Comparison of ENCODE assay signal across 1 cellular context in the genomic region with DNA sequence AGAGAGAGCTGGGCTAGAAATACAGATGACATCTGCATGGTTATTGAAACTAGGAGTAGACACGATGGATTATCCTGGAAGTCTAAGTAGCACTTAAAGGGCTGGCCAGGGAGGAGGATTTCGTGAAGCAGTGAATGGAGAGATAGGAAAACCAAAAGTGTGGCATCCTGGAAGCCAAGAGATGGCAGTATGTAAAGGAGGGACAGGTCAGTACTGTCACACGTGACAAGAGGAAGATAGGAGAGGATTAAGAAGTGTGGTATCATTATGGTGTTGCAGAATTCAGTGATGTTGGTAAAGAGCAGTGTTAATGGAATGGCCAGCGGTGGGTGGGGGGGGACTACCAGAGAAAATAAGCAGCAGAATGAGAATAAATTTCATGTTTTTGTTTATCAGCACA.
TF ChIP-seq lines count a peak whose summit lies in the region.

No MANE protein-coding gene starts in this region.

TF ChIP-seq in WTC11, 78 proteins besides CTCF, POLR2A, EP300 and RAD21 (continued from another document):
- TF ChIP-seq, protein P1, sequence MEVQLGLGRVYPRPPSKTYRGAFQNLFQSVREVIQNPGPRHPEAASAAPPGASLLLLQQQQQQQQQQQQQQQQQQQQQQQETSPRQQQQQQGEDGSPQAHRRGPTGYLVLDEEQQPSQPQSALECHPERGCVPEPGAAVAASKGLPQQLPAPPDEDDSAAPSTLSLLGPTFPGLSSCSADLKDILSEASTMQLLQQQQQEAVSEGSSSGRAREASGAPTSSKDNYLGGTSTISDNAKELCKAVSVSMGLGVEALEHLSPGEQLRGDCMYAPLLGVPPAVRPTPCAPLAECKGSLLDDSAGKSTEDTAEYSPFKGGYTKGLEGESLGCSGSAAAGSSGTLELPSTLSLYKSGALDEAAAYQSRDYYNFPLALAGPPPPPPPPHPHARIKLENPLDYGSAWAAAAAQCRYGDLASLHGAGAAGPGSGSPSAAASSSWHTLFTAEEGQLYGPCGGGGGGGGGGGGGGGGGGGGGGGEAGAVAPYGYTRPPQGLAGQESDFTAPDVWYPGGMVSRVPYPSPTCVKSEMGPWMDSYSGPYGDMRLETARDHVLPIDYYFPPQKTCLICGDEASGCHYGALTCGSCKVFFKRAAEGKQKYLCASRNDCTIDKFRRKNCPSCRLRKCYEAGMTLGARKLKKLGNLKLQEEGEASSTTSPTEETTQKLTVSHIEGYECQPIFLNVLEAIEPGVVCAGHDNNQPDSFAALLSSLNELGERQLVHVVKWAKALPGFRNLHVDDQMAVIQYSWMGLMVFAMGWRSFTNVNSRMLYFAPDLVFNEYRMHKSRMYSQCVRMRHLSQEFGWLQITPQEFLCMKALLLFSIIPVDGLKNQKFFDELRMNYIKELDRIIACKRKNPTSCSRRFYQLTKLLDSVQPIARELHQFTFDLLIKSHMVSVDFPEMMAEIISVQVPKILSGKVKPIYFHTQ (CRISPR knock-in tag; IDR thresholded peaks at IDR 0.05): no peak
- TF ChIP-seq, protein P2, sequence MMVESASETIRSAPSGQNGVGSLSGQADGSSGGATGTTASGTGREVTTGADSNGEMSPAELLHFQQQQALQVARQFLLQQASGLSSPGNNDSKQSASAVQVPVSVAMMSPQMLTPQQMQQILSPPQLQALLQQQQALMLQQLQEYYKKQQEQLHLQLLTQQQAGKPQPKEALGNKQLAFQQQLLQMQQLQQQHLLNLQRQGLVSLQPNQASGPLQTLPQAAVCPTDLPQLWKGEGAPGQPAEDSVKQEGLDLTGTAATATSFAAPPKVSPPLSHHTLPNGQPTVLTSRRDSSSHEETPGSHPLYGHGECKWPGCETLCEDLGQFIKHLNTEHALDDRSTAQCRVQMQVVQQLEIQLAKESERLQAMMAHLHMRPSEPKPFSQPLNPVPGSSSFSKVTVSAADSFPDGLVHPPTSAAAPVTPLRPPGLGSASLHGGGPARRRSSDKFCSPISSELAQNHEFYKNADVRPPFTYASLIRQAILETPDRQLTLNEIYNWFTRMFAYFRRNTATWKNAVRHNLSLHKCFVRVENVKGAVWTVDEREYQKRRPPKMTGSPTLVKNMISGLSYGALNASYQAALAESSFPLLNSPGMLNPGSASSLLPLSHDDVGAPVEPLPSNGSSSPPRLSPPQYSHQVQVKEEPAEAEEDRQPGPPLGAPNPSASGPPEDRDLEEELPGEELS (CRISPR knock-in tag; IDR thresholded peaks at IDR 0.05): no peak
- TF ChIP-seq MXD4 (CRISPR knock-in tag; IDR thresholded peaks at IDR 0.05; ENCODE audit: borderline replicate concordance) (no peak), FOXP1 (CRISPR knock-in tag; IDR thresholded peaks at IDR 0.05; ENCODE audit: borderline replicate concordance) (no peak), SMAD3 (CRISPR knock-in tag; IDR thresholded peaks at IDR 0.05; ENCODE audit: borderline replicate concordance) (no peak), RELA (CRISPR knock-in tag; IDR thresholded peaks at IDR 0.05; ENCODE audit: borderline replicate concordance) (no peak), ZNF263 (CRISPR knock-in tag; IDR thresholded peaks at IDR 0.05; ENCODE audit: low read depth) (no peak)
- TF ChIP-seq, protein P3, sequence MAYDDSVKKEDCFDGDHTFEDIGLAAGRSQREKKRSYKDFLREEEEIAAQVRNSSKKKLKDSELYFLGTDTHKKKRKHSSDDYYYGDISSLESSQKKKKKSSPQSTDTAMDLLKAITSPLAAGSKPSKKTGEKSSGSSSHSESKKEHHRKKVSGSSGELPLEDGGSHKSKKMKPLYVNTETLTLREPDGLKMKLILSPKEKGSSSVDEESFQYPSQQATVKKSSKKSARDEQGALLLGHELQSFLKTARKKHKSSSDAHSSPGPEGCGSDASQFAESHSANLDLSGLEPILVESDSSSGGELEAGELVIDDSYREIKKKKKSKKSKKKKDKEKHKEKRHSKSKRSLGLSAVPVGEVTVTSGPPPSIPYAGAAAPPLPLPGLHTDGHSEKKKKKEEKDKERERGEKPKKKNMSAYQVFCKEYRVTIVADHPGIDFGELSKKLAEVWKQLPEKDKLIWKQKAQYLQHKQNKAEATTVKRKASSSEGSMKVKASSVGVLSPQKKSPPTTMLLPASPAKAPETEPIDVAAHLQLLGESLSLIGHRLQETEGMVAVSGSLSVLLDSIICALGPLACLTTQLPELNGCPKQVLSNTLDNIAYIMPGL (CRISPR knock-in tag; IDR thresholded peaks at IDR 0.05): no peak
- TF ChIP-seq, protein P4, sequence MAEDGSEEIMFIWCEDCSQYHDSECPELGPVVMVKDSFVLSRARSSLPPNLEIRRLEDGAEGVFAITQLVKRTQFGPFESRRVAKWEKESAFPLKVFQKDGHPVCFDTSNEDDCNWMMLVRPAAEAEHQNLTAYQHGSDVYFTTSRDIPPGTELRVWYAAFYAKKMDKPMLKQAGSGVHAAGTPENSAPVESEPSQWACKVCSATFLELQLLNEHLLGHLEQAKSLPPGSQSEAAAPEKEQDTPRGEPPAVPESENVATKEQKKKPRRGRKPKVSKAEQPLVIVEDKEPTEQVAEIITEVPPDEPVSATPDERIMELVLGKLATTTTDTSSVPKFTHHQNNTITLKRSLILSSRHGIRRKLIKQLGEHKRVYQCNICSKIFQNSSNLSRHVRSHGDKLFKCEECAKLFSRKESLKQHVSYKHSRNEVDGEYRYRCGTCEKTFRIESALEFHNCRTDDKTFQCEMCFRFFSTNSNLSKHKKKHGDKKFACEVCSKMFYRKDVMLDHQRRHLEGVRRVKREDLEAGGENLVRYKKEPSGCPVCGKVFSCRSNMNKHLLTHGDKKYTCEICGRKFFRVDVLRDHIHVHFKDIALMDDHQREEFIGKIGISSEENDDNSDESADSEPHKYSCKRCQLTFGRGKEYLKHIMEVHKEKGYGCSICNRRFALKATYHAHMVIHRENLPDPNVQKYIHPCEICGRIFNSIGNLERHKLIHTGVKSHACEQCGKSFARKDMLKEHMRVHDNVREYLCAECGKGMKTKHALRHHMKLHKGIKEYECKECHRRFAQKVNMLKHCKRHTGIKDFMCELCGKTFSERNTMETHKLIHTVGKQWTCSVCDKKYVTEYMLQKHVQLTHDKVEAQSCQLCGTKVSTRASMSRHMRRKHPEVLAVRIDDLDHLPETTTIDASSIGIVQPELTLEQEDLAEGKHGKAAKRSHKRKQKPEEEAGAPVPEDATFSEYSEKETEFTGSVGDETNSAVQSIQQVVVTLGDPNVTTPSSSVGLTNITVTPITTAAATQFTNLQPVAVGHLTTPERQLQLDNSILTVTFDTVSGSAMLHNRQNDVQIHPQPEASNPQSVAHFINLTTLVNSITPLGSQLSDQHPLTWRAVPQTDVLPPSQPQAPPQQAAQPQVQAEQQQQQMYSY (CRISPR knock-in tag; IDR thresholded peaks at IDR 0.05): no peak
